ENCODE assay signal across 1 cellular context in genomic region chr1:111161843-111162242, GRCh38.
TF ChIP-seq lines count a peak whose summit lies in the region.

No MANE protein-coding gene starts in this region.

TF ChIP-seq in IMR-90, 13 proteins besides CTCF, POLR2A, EP300 and RAD21 (continued from another document):
- TF ChIP-seq USF2 (IDR thresholded peaks at IDR 0.05; ENCODE audit: low read depth, low read length), result no peak
- TF ChIP-seq RFX5 (IDR thresholded peaks at IDR 0.05; ENCODE audit: low read depth, low read length), result no peak
- no peak for TF ChIP-seq FOS (IDR thresholded peaks at IDR 0.05; ENCODE audit: low read depth, low read length)
- TF ChIP-seq ELK1 (IDR thresholded peaks at IDR 0.05; ENCODE audit: borderline replicate concordance, low read depth, low read length), result no peak
